ENCODE assay signal across 9 cellular contexts in genomic region chr19:32339988-32340874, GRCh38. TPM values are rescaled to one million over a fixed set of nuclear protein-coding genes. Genes with fewer than 3 reads are reported as not detected.
DNase-seq lines count a peak whose midpoint lies in the region; ATAC-seq, FAIRE-seq and TF ChIP-seq lines count a peak whose summit lies in the region.
"Had no signal": no experiment of that assay in that cellular context is flagged by ENCODE, and none has a peak within 500 bp of the region (broad histone marks: within the 10 kb centered on the region; RNA-seq: fewer than 3 reads in every experiment).

No MANE protein-coding gene starts in this region.

- no peaks in the 10 kb centered on the region for H3K9me3 ChIP-seq in keratinocyte (ENCODE audit: control insufficient read depth, low read depth, low read length)

- no peaks in the 10 kb centered on the region for H3K36me3 Mint-ChIP-seq in T-helper 2 cell treated with Interferon-gamma antibody and Interleukin-4, amounts not matched to agents 5 μg/mL and 100 μg/mL, for 36 hours (ENCODE audit: low read depth)
- no peaks in the 10 kb centered on the region for H3K36me3 Mint-ChIP-seq in brain

- peaks cover 8% of the 10 kb centered on the region for H3K27me3 Mint-ChIP-seq in T-helper 2 cell treated with Interferon-gamma antibody and Interleukin-4, amounts not matched to agents 5 μg/mL and 100 μg/mL, for 36 hours (ENCODE audit: low read depth)
- H3K27me3 Mint-ChIP-seq in brain, result peaks cover 10% of the 10 kb centered on the region

- H3K9ac ChIP-seq in KMS-11 (no peak overlapping the region), keratinocyte (ENCODE audit: control insufficient read depth, extremely low read depth, insufficient read depth, low read length) (no peak overlapping the region)

- H3K27ac Mint-ChIP-seq in T-helper 2 cell treated with Interferon-gamma antibody and Interleukin-4, amounts not matched to agents 5 μg/mL and 100 μg/mL, for 36 hours, result no peak overlapping the region
- H3K27ac Mint-ChIP-seq in brain, result peak overlapping the region; percentile 7 to 97 (median 65)

- ATAC-seq in Right ventricle myocardium inferior, result peak; percentile 80

- H3K79me2 ChIP-seq in KMS-11 (ENCODE audit: insufficient read depth, low read depth) (no peaks in the 10 kb centered on the region), keratinocyte (ENCODE audit: control insufficient read depth, insufficient read depth, low read length) (no peaks in the 10 kb centered on the region)

- DNase-seq in Right ventricle myocardium inferior (ENCODE audit: missing footprints) (peak; percentile 78), cardiac septum (ENCODE audit: low spot score) (no peak), keratinocyte (ENCODE audit: low read depth, low spot score) (no peak), epidermal melanocyte (ENCODE audit: insufficient read length, low spot score) (no peak)
- peak; percentile 10 for DNase-seq in T-helper 2 cell treated with Interferon-gamma antibody and Interleukin-4, amounts not matched to agents 5 μg/mL and 100 μg/mL, for 36 hours (ENCODE audit: low spot score)
- peak; percentile 24 for DNase-seq in stimulated activated CD4-positive, alpha-beta T cell treated with anti-CD3 and anti-CD28 coated beads, Interleukin-1b, Interleukin-23, amount 100 ng/mL, for 48 hours

- H3K27ac ChIP-seq in KMS-11 (no peak overlapping the region), keratinocyte (ENCODE audit: control insufficient read depth, insufficient read depth, low read length) (no peak overlapping the region)
- H3K27ac ChIP-seq: epithelial cell of prostate had no signal

- H2AFZ ChIP-seq in KMS-11 (ENCODE audit: low read depth) (no peak overlapping the region), keratinocyte (ENCODE audit: control insufficient read depth, low read length) (no peak overlapping the region)

- no peaks in the 10 kb centered on the region for H3K4me1 Mint-ChIP-seq in T-helper 2 cell treated with Interferon-gamma antibody and Interleukin-4, amounts not matched to agents 5 μg/mL and 100 μg/mL, for 36 hours (ENCODE audit: low read depth)
- peaks cover 14% of the 10 kb centered on the region for H3K4me1 Mint-ChIP-seq in brain

- H3K4me1 ChIP-seq in KMS-11 (ENCODE audit: low read depth, poor library complexity, severe bottlenecking) (no peaks in the 10 kb centered on the region), keratinocyte (ENCODE audit: control insufficient read depth, extremely low read depth, insufficient read depth, low read length) (peaks cover 3% of the 10 kb centered on the region)

- H3K36me3 ChIP-seq in KMS-11 (ENCODE audit: insufficient read depth), result no peaks in the 10 kb centered on the region
- no peaks in the 10 kb centered on the region for H3K36me3 ChIP-seq in keratinocyte (ENCODE audit: control insufficient read depth in 2 of 2, extremely low read depth in 1 of 2, insufficient read depth in 2 of 2, low read length in 2 of 2)

- H3K4me3 Mint-ChIP-seq in T-helper 2 cell treated with Interferon-gamma antibody and Interleukin-4, amounts not matched to agents 5 μg/mL and 100 μg/mL, for 36 hours, result no peak overlapping the region
- H3K4me3 Mint-ChIP-seq in brain, result peak overlapping the region in 3 of 5 experiments; percentile 3 to 85 (median 72)

- no peaks in the 10 kb centered on the region for H3K9me3 Mint-ChIP-seq in T-helper 2 cell treated with Interferon-gamma antibody and Interleukin-4, amounts not matched to agents 5 μg/mL and 100 μg/mL, for 36 hours
- peaks cover 0 to 6% (median 3%) of the 10 kb centered on the region in 5 experiments for H3K9me3 Mint-ChIP-seq in brain

- H3K9me1 ChIP-seq in keratinocyte (ENCODE audit: control insufficient read depth, extremely low read depth, insufficient read depth, low read length), result no peaks in the 10 kb centered on the region

- H3K4me3 ChIP-seq in KMS-11 (IDR thresholded peaks at IDR 0.05; ENCODE audit: insufficient read depth, low read depth, low read length), result no peak overlapping the region
- H3K4me3 ChIP-seq in keratinocyte (ENCODE audit: control insufficient read depth in 2 of 3, extremely low read depth in 1 of 3, insufficient read depth in 2 of 3, low read depth in 1 of 3, low read length in 3 of 3), result no peak overlapping the region

- dilution Hi-C loops in keratinocyte (cut with MboI; ENCODE audit: extremely low pct_ligation_motif_present, low sequenced_read_pairs), result no loop called here

- intact Hi-C loops in Right ventricle myocardium inferior (cut with DNase I), result no loop called here
- intact Hi-C loops in cardiac septum (cut with DNase I), result loop anchor here (5.0 to 10.0 kb wide), 2 partner anchors 227 to 735 kb away; no protein-coding TSS in a partner anchor

- H3K4me2 ChIP-seq in KMS-11, result no peak overlapping the region
- no peak overlapping the region for H3K4me2 ChIP-seq in keratinocyte (ENCODE audit: control insufficient read depth, extremely low read depth, insufficient read depth, low read depth, low read length)

- H4K20me1 ChIP-seq in KMS-11 (ENCODE audit: insufficient read depth) (no peaks in the 10 kb centered on the region), keratinocyte (ENCODE audit: control insufficient read depth, extremely low read depth, insufficient read depth, low read length) (no peaks in the 10 kb centered on the region)

- TF ChIP-seq CTCF in KMS-11 (conservative IDR thresholded peaks at IDR 0.05; ENCODE audit: low read depth, low read length), result peak; percentile 75
- TF ChIP-seq CTCF in brain (conservative IDR thresholded peaks at IDR 0.05), result peak; percentile 50 to 69
- peak; percentile 65 to 76 (median 67) for TF ChIP-seq CTCF in keratinocyte (optimal IDR thresholded peaks at IDR 0.05 in 1 of 3, IDR thresholded peaks at IDR 0.05 in 1 of 3, conservative IDR thresholded peaks at IDR 0.05 in 1 of 3; ENCODE audit: extremely low read depth in 1 of 3, insufficient read depth in 2 of 3, low read length in 3 of 3)

- FAIRE-seq in keratinocyte (lab: Jason Lieb, UNC), result no peak

- no peaks in the 10 kb centered on the region for H3K27me3 ChIP-seq in KMS-11 (ENCODE audit: insufficient read depth, low read depth)
- no peaks in the 10 kb centered on the region for H3K27me3 ChIP-seq in keratinocyte (ENCODE audit: control insufficient read depth, extremely low read depth, insufficient read depth, low read length)

RNA-seq across cellular contexts. Expression of gene ZNF507, which starts 5.2 kb away (rescaled TPM):
- total RNA-seq in Right ventricle myocardium inferior (14.7 TPM), cardiac septum (21.5 TPM)
- polyA plus RNA-seq in brain (ENCODE audit: insufficient read depth, low read depth, low replicate concordance) (16.7 TPM), keratinocyte (6.9 to 10.2 TPM (median 9.0 TPM) in 3 replicates)
- polyA plus RNA-seq in keratinocyte (2011; ENCODE audit: low read depth), result 2.7 TPM
- polyA plus RNA-seq in keratinocyte (2011; cell fraction: cytosol; rRNA removed), result 3.4 and 6.1 TPM in 2 replicates
- polyA plus RNA-seq in keratinocyte (2011; cell fraction: nucleus; rRNA removed), result 10.3 and 12.9 TPM in 2 replicates
- polyA plus RNA-seq in keratinocyte (2012; ENCODE audit: low replicate concordance), result 2.6 and 5.7 TPM in 2 replicates
- 4.0 to 14.4 TPM (median 7.1 TPM) in 3 replicates for polyA minus RNA-seq in keratinocyte
- 2.1 TPM for polyA minus RNA-seq in keratinocyte (2011; cell fraction: cytosol; rRNA and poly(A)+ RNA removed)
- polyA minus RNA-seq in keratinocyte (2011; cell fraction: nucleus; rRNA and poly(A)+ RNA removed), result 4.7 and 12.4 TPM in 2 replicates

Comparison
In these comparisons a context has a peak if more than half of its experiments do, and no peak if none do; other contexts are left out.
1. DNase-seq: peak in Right ventricle myocardium inferior (single experiment), T-helper 2 cell treated with Interferon-gamma antibody and Interleukin-4, amounts not matched to agents 5 μg/mL and 100 μg/mL, for 36 hours (single experiment) and stimulated activated CD4-positive, alpha-beta T cell treated with anti-CD3 and anti-CD28 coated beads, Interleukin-1b, Interleukin-23, amount 100 ng/mL, for 48 hours (single experiment); none in cardiac septum (single experiment), keratinocyte (single experiment) and epidermal melanocyte (single experiment).
2. Peak in every context shown above with its lines, with median percentiles within 50 percentile points of each other: CTCF ChIP-seq.